8 cellular contexts compared by ENCODE assay signal in genomic region chr6:33201147-33201545, GRCh38. TPM values are rescaled to one million over a fixed set of nuclear protein-coding genes. Genes with fewer than 3 reads are reported as not detected.
DNase-seq lines count a peak whose midpoint lies in the region; ATAC-seq and TF ChIP-seq lines count a peak whose summit lies in the region.

No MANE protein-coding gene starts in this region.

- POLR2A ChIA-PET in naive thymus-derived CD8-positive, alpha-beta T cell (lab: Charles Lee) = no interaction called here

- 6 to 7% methylated on average over 14 of the region's 14 CpGs for WGBS in ectodermal cell, 2 experiments

- peaks cover 4% of the 10 kb centered on the region; the same call in 1 of the 2 replicates for H3K27me3 ChIP-seq in BLaER1
- H3K27me3 ChIP-seq in Loucy (ENCODE audit: insufficient read depth, low read length, poor library complexity, severe bottlenecking) = no peaks in the 10 kb centered on the region
- H3K27me3 ChIP-seq in ectodermal cell (ENCODE audit: control insufficient read depth, insufficient read depth, low read length, poor library complexity, severe bottlenecking) = peaks cover 8% of the 10 kb centered on the region

- 0 out of 2 replicates have a peak, but pooled peaks cover 5% of the 10 kb centered on the region for H3F3A ChIP-seq in Loucy (ENCODE audit: low read depth)

- H3K4me2 ChIP-seq in BLaER1 (peak overlapping the region; percentile 100), Loucy (ENCODE audit: low read depth, low read length, poor library complexity, severe bottlenecking) (peak overlapping the region; percentile 98)

- H3K9me3 ChIP-seq in BLaER1 (no peaks in the 10 kb centered on the region), Loucy (ENCODE audit: insufficient read depth, low read depth, low read length) (no peaks in the 10 kb centered on the region), ectodermal cell (ENCODE audit: control insufficient read depth, low read length) (no peaks in the 10 kb centered on the region)

- no peaks in the 10 kb centered on the region for H3K9me2 ChIP-seq in Loucy (replicated peaks; ENCODE audit: low read depth, low read length)

- H3K9me3 Mint-ChIP-seq in naive thymus-derived CD8-positive, alpha-beta T cell = no peaks in the 10 kb centered on the region

- H3K27ac ChIP-seq in BLaER1 = peak overlapping the region; percentile 96
- peak overlapping the region; percentile 95 for H3K27ac ChIP-seq in ectodermal cell (ENCODE audit: insufficient read depth, low read depth, low read length, poor library complexity, severe bottlenecking)

- TF ChIP-seq CTCF in Loucy (conservative IDR thresholded peaks at IDR 0.05; ENCODE audit: low read length) = no peak; the same call in 1 of the 2 replicates

- H3K79me2 ChIP-seq in Loucy (ENCODE audit: insufficient read depth, low read length) = peaks cover 82% of the 10 kb centered on the region

- DNase-seq in naive thymus-derived CD8-positive, alpha-beta T cell = no peak
- DNase-seq in NCI-H128 (lab: John Stamatoyannopoulos, UW; ENCODE audit: unreplicated experiment) = no peak
- no peak for DNase-seq in NCI-H1105 (lab: John Stamatoyannopoulos, UW)
- no peak for DNase-seq in NCI-H1417 treated with DMSO at 0.1 percent for 48 hours (lab: John Stamatoyannopoulos, UW)

- H3K4me3 ChIP-seq in BLaER1 (peak overlapping the region; percentile 85), Loucy (ENCODE audit: low read length, poor library complexity, severe bottlenecking) (peak overlapping the region; percentile 87), ectodermal cell (ENCODE audit: insufficient read depth, low read depth, low read length) (peak overlapping the region; percentile 95)

- peak overlapping the region; percentile 97 for H3K9ac ChIP-seq in BLaER1
- H3K9ac ChIP-seq in Loucy (ENCODE audit: low read depth, low read length, poor library complexity, severe bottlenecking) = peak overlapping the region; percentile 87

- H3K4me1 ChIP-seq in BLaER1 = peaks cover 57% of the 10 kb centered on the region
- H3K4me1 ChIP-seq in Loucy (ENCODE audit: insufficient read depth, low read length, poor library complexity, severe bottlenecking) = peaks cover 66% of the 10 kb centered on the region
- H3K4me1 ChIP-seq in ectodermal cell (ENCODE audit: control insufficient read depth, insufficient read depth, low read length) = peaks cover 28% of the 10 kb centered on the region

- H3K4me3 Mint-ChIP-seq in naive thymus-derived CD8-positive, alpha-beta T cell = peak overlapping the region; percentile 98 to 100 (median 99)

- H3K36me3 Mint-ChIP-seq in naive thymus-derived CD8-positive, alpha-beta T cell = peaks cover 6 to 40% (median 12%) of the 10 kb centered on the region in 3 donors

- peak overlapping the region; percentile 76 for H2AFZ ChIP-seq in Loucy (ENCODE audit: low read length)

- peak overlapping the region; percentile 95 to 100 (median 99) for H3K27ac Mint-ChIP-seq in naive thymus-derived CD8-positive, alpha-beta T cell

- H3K27me3 Mint-ChIP-seq in naive thymus-derived CD8-positive, alpha-beta T cell = no peaks in the 10 kb centered on the region

- H3K36me3 ChIP-seq in BLaER1 = peaks cover 45% of the 10 kb centered on the region
- peaks cover 23% of the 10 kb centered on the region; the same call in 1 of the 2 replicates for H3K36me3 ChIP-seq in Loucy (ENCODE audit: insufficient read depth, low read length)
- peaks cover 19% of the 10 kb centered on the region for H3K36me3 ChIP-seq in ectodermal cell (ENCODE audit: control insufficient read depth, insufficient read depth, low read length)

- ATAC-seq in naive thymus-derived CD8-positive, alpha-beta T cell = no peak
- ATAC-seq in HG03025 (IDR thresholded peaks at IDR 0.05; ENCODE audit: low FRiP score, unreplicated experiment) = no peak

- H4K20me1 ChIP-seq in BLaER1 (peaks cover 40% of the 10 kb centered on the region), Loucy (ENCODE audit: insufficient read depth, low read length, poor library complexity, severe bottlenecking) (peaks cover 58% of the 10 kb centered on the region)

- peaks cover 46 to 90% (median 80%) of the 10 kb centered on the region in 4 donors for H3K4me1 Mint-ChIP-seq in naive thymus-derived CD8-positive, alpha-beta T cell

RNA-seq across cellular contexts. Expression of gene SLC39A7, which starts 0.5 kb away (rescaled TPM):
- 113 TPM for polyA plus RNA-seq in ectodermal cell (2013, experiment 1 of 4)
- polyA plus RNA-seq in ectodermal cell (2013, experiment 2 of 4) = 109 TPM
- 78.4 TPM for polyA plus RNA-seq in ectodermal cell (2013, experiment 3 of 4)
- polyA plus RNA-seq in ectodermal cell (2013, experiment 4 of 4) = 90.4 TPM
- total RNA-seq in naive thymus-derived CD8-positive, alpha-beta T cell = 10 to 100 TPM; 35.5 to 36.4 TPM
- polyA plus RNA-seq in naive thymus-derived CD8-positive, alpha-beta T cell = 10 to 100 TPM; 18.8 to 23.8 (median 21.8) TPM

RNA-seq across cellular contexts. Expression of gene RXRB, which starts 0.7 kb away (rescaled TPM):
- 38.5 TPM for polyA plus RNA-seq in ectodermal cell (2013, experiment 1 of 4)
- polyA plus RNA-seq in ectodermal cell (2013, experiment 2 of 4) = 34.7 TPM
- polyA plus RNA-seq in ectodermal cell (2013, experiment 3 of 4) = 33.5 TPM
- 37.0 TPM for polyA plus RNA-seq in ectodermal cell (2013, experiment 4 of 4)
- 100 to 1,000 TPM; 126 to 127 TPM for total RNA-seq in naive thymus-derived CD8-positive, alpha-beta T cell
- polyA plus RNA-seq in naive thymus-derived CD8-positive, alpha-beta T cell = 10 to 100 TPM in 1 of 3 donors, 1 to 10 TPM in 2; 6.6 to 10.9 (median 7.3) TPM

RNA-seq across cellular contexts. Expression of gene HSD17B8, which starts 3.3 kb away (rescaled TPM):
- polyA plus RNA-seq in ectodermal cell (2013, experiment 1 of 4) = 4.6 TPM
- 4.7 TPM for polyA plus RNA-seq in ectodermal cell (2013, experiment 2 of 4)
- 9.1 TPM for polyA plus RNA-seq in ectodermal cell (2013, experiment 3 of 4)
- 8.1 TPM for polyA plus RNA-seq in ectodermal cell (2013, experiment 4 of 4)
- total RNA-seq in naive thymus-derived CD8-positive, alpha-beta T cell = 10 to 100 TPM; 28.7 to 29.0 TPM
- 10 to 100 TPM; 75.0 to 79.2 (median 75.9) TPM for polyA plus RNA-seq in naive thymus-derived CD8-positive, alpha-beta T cell

RNA-seq across cellular contexts. Expression of gene RING1, which starts 7.2 kb away (rescaled TPM):
- 61.0 TPM for polyA plus RNA-seq in ectodermal cell (2013, experiment 1 of 4)
- 72.1 TPM for polyA plus RNA-seq in ectodermal cell (2013, experiment 2 of 4)
- 62.1 TPM for polyA plus RNA-seq in ectodermal cell (2013, experiment 3 of 4)
- 67.9 TPM for polyA plus RNA-seq in ectodermal cell (2013, experiment 4 of 4)
- 10 to 100 TPM; 58.3 to 59.1 TPM for total RNA-seq in naive thymus-derived CD8-positive, alpha-beta T cell
- 10 to 100 TPM; 12.1 to 12.5 (median 12.4) TPM for polyA plus RNA-seq in naive thymus-derived CD8-positive, alpha-beta T cell

RNA-seq across cellular contexts. Expression of gene COL11A2, which starts 8.9 kb away (rescaled TPM):
- polyA plus RNA-seq in ectodermal cell (2013, experiment 1 of 4) = 6.1 TPM
- 7.4 TPM for polyA plus RNA-seq in ectodermal cell (2013, experiment 2 of 4)
- 5.2 TPM for polyA plus RNA-seq in ectodermal cell (2013, experiment 3 of 4)
- polyA plus RNA-seq in ectodermal cell (2013, experiment 4 of 4) = 8.3 TPM
- 1 to 10 TPM; 7.5 to 8.0 TPM for total RNA-seq in naive thymus-derived CD8-positive, alpha-beta T cell
- polyA plus RNA-seq in naive thymus-derived CD8-positive, alpha-beta T cell = under 1 TPM; 0.08 to 0.48 (median 0.13) TPM
